ENCODE assay signal across 20 cellular contexts in genomic region chr12:106031736-106032135, GRCh38.
"Had no signal": no experiment of that assay in that cellular context is flagged by ENCODE, and none has a peak within 500 bp of the region (broad histone marks: within the 10 kb centered on the region; RNA-seq: fewer than 3 reads in every experiment).

No MANE protein-coding gene starts in this region.

- H3K27ac Mint-ChIP-seq: activated naive CD4-positive, alpha-beta T cell treated with anti-CD3 and anti-CD28 coated beads, Interleukin-2, amount 10 ng/mL, durations not matched to agents 7 days and 5 days; activated naive CD8-positive, alpha-beta T cell treated with anti-CD3 and anti-CD28 coated beads, Interleukin-2, amount 50 U/mL, for 24 hours; dendritic cell treated with granulocyte-macrophage colony-stimulating factor and Interleukin-4, amounts not matched to agents 40 ng/mL and 50 ng/mL, for 4 days; natural killer cell treated with Interleukin-12 subunit alpha and Interleukin-12 subunit beta and Interleukin-15 and Interleukin-18, amount 100 ng/mL, for 72 hours; stimulated activated naive CD8-positive, alpha-beta T cell treated with anti-CD3 and anti-CD28 coated beads, Interleukin-15, Interleukin-2, amounts not matched to agents 100 ng/mL and 50 ng/mL, for 24 hours had no signal

- H2AFZ ChIP-seq: parathyroid adenoma had no signal

- ATAC-seq: activated naive CD8-positive, alpha-beta T cell treated with anti-CD3 and anti-CD28 coated beads, Interleukin-2, amount 50 U/mL, for 24 hours; natural killer cell treated with Interleukin-12 subunit alpha and Interleukin-12 subunit beta and Interleukin-15 and Interleukin-18, amount 100 ng/mL, for 72 hours had no signal

- DNase-seq: activated CD4-positive, alpha-beta T cell treated with anti-CD3 and anti-CD28 coated beads for 1 hour; activated CD8-positive, alpha-beta memory T cell treated with anti-CD3 and anti-CD28 coated beads for 24 hours; activated CD8-positive, alpha-beta memory T cell treated with anti-CD3 and anti-CD28 coated beads, Interleukin-2, amount 50 U/mL, for 48 hours; activated effector memory CD4-positive, alpha-beta T cell treated with Interleukin-2 at 50 U/mL for 16 hours; activated naive CD4-positive, alpha-beta T cell treated with anti-CD3 and anti-CD28 coated beads, Interleukin-2, amount 10 ng/mL, durations not matched to agents 7 days and 5 days; activated naive CD8-positive, alpha-beta T cell treated with anti-CD3 and anti-CD28 coated beads, Interleukin-2, amount 50 U/mL, for 24 hours; activated T-cell treated with anti-CD3 and anti-CD28 coated beads, Interleukin-2, amount 50 U/mL, for 48 hours; anterior cingulate cortex; effector CD8-positive, alpha-beta T cell; esophagus squamous epithelium; T-helper 2 cell; transverse colon; WERI-Rb-1 had no signal

- H3K9me3 ChIP-seq: esophagus squamous epithelium, neutrophil, suprapubic skin, transverse colon, vagina had no signal

- H3K79me2 ChIP-seq: parathyroid adenoma had no signal

- H3K36me3 Mint-ChIP-seq: activated naive CD4-positive, alpha-beta T cell treated with anti-CD3 and anti-CD28 coated beads, Interleukin-2, amount 10 ng/mL, durations not matched to agents 7 days and 5 days; natural killer cell treated with Interleukin-12 subunit alpha and Interleukin-12 subunit beta and Interleukin-15 and Interleukin-18, amount 100 ng/mL, for 72 hours had no signal

- H3K9me3 Mint-ChIP-seq: activated naive CD4-positive, alpha-beta T cell treated with anti-CD3 and anti-CD28 coated beads, Interleukin-2, amount 10 ng/mL, durations not matched to agents 7 days and 5 days; activated naive CD8-positive, alpha-beta T cell treated with anti-CD3 and anti-CD28 coated beads, Interleukin-2, amount 50 U/mL, for 24 hours; dendritic cell treated with granulocyte-macrophage colony-stimulating factor and Interleukin-4, amounts not matched to agents 40 ng/mL and 50 ng/mL, for 4 days; natural killer cell treated with Interleukin-12 subunit alpha and Interleukin-12 subunit beta and Interleukin-15 and Interleukin-18, amount 100 ng/mL, for 72 hours; stimulated activated naive CD8-positive, alpha-beta T cell treated with anti-CD3 and anti-CD28 coated beads, Interleukin-15, Interleukin-2, amounts not matched to agents 100 ng/mL and 50 ng/mL, for 24 hours had no signal

- H3K4me3 ChIP-seq: esophagus squamous epithelium, suprapubic skin, transverse colon, vagina had no signal

- H3K36me3 ChIP-seq: esophagus squamous epithelium, neutrophil, suprapubic skin, transverse colon, vagina, WERI-Rb-1 had no signal

- H3K4me1 Mint-ChIP-seq: activated naive CD4-positive, alpha-beta T cell treated with anti-CD3 and anti-CD28 coated beads, Interleukin-2, amount 10 ng/mL, durations not matched to agents 7 days and 5 days; activated naive CD8-positive, alpha-beta T cell treated with anti-CD3 and anti-CD28 coated beads, Interleukin-2, amount 50 U/mL, for 24 hours had no signal

- H3K27ac ChIP-seq: esophagus squamous epithelium, neutrophil, parathyroid adenoma, suprapubic skin, transverse colon, vagina, WERI-Rb-1 had no signal

- H3K4me3 Mint-ChIP-seq: activated naive CD4-positive, alpha-beta T cell treated with anti-CD3 and anti-CD28 coated beads, Interleukin-2, amount 10 ng/mL, durations not matched to agents 7 days and 5 days; activated naive CD8-positive, alpha-beta T cell treated with anti-CD3 and anti-CD28 coated beads, Interleukin-2, amount 50 U/mL, for 24 hours; dendritic cell treated with granulocyte-macrophage colony-stimulating factor and Interleukin-4, amounts not matched to agents 40 ng/mL and 50 ng/mL, for 4 days; natural killer cell treated with Interleukin-12 subunit alpha and Interleukin-12 subunit beta and Interleukin-15 and Interleukin-18, amount 100 ng/mL, for 72 hours; stimulated activated naive CD8-positive, alpha-beta T cell treated with anti-CD3 and anti-CD28 coated beads, Interleukin-15, Interleukin-2, amounts not matched to agents 100 ng/mL and 50 ng/mL, for 24 hours had no signal

- H3K27me3 ChIP-seq: neutrophil, suprapubic skin, transverse colon, vagina had no signal

- H3K4me1 ChIP-seq: esophagus squamous epithelium, parathyroid adenoma, transverse colon had no signal

- H3K9ac ChIP-seq: parathyroid adenoma had no signal
